17 cellular contexts compared by ENCODE assay signal in genomic region chr1:27513958-27514357, GRCh38. TPM values are rescaled to one million over a fixed set of nuclear protein-coding genes. Genes with fewer than 3 reads are reported as not detected.
DNase-seq lines count a peak whose midpoint lies in the region; ATAC-seq and TF ChIP-seq lines count a peak whose summit lies in the region.
"Had no signal": no experiment of that assay in that cellular context is flagged by ENCODE, and none has a peak within 500 bp of the region (broad histone marks: within the 10 kb centered on the region; RNA-seq: fewer than 3 reads in every experiment).

No MANE protein-coding gene starts in this region.

- H3K4me1 ChIP-seq in heart right ventricle (peaks cover 7 to 63% (median 33%) of the 10 kb centered on the region in 9 donors), gastrocnemius medialis (peaks cover 25 to 30% of the 10 kb centered on the region in 2 donors)
- H3K4me1 ChIP-seq: parathyroid adenoma had no signal

- H3K9me3 ChIP-seq in heart right ventricle: no peaks in the 10 kb centered on the region
- no peaks in the 10 kb centered on the region for H3K9me3 ChIP-seq in gastrocnemius medialis

- TF ChIP-seq POLR2A in gastrocnemius medialis (IDR thresholded peaks at IDR 0.05): no peak

- 48 to 69% methylated on average over 7 of the region's 7 CpGs for WGBS in heart right ventricle, 2 donors

- POLR2A ChIA-PET in RWPE1 (lab: Yijun Ruan, JAX; ENCODE audit: low non-redundant PET) (no interaction called here), T-cell (lab: Charles Lee) (no interaction called here)

- H3K4me3 Mint-ChIP-seq in CD14-positive monocyte: peak overlapping the region; percentile 52 to 76
- no peak overlapping the region for H3K4me3 Mint-ChIP-seq in endothelial cell (ENCODE audit: unreplicated experiment)
- no peak overlapping the region for H3K4me3 Mint-ChIP-seq in T-cell
- H3K4me3 Mint-ChIP-seq: activated B cell treated with CpG ODN at 0.5 μM for 24 hours, B cell had no signal

- CTCF ChIA-PET in RWPE1 (lab: Yijun Ruan, JAX): no interaction called here
- CTCF ChIA-PET in T-cell (lab: Charles Lee): no interaction called here

- in situ Hi-C loops in gastrocnemius medialis (cut with MboI; ENCODE audit: low sequenced_read_pairs in 4 of 4): loop anchor here in 2 of 4 donors (25.0 kb wide), 1 partner anchor 102 kb away; no protein-coding TSS in a partner anchor

- no peak overlapping the region for H3K4me3 ChIP-seq in heart right ventricle
- no peak overlapping the region for H3K4me3 ChIP-seq in gastrocnemius medialis

- H3K36me3 ChIP-seq in heart right ventricle: no peaks in the 10 kb centered on the region
- no peaks in the 10 kb centered on the region for H3K36me3 ChIP-seq in gastrocnemius medialis

- H3K27me3 ChIP-seq in heart right ventricle: no peaks in the 10 kb centered on the region
- no peaks in the 10 kb centered on the region for H3K27me3 ChIP-seq in gastrocnemius medialis

- DNase-seq in CD14-positive monocyte (ENCODE audit: low spot score) (no peak), RWPE1 (ENCODE audit: low spot score) (no peak), heart right ventricle (peak; percentile 51 to 56), gastrocnemius medialis (no peak), endothelial cell (ENCODE audit: low spot score) (no peak), T-cell (no peak), NCI-H1092 treated with DMSO at 0.1 percent for 48 hours (lab: John Stamatoyannopoulos, UW) (no peak)
- DNase-seq: activated B cell treated with CpG ODN at 0.5 μM for 24 hours; activated CD8-positive, alpha-beta memory T cell treated with anti-CD3 and anti-CD28 coated beads, Interleukin-2, amount 50 U/mL, for 48 hours; cortex of kidney; DMS79 treated with DMSO at 0.1 percent for 48 hours; NCI-H2029 treated with DMSO at 0.1 percent for 48 hours; NCI-H82 had no signal

- TF ChIP-seq CTCF in CD14-positive monocyte (IDR thresholded peaks at IDR 0.05) (no peak), RWPE1 (conservative IDR thresholded peaks at IDR 0.05; ENCODE audit: low read depth) (no peak), heart right ventricle (IDR thresholded peaks at IDR 0.05) (no peak), gastrocnemius medialis (IDR thresholded peaks at IDR 0.05 in 4 of 5, conservative IDR thresholded peaks at IDR 0.05 in 1 of 5) (no peak), endothelial cell (IDR thresholded peaks at IDR 0.05; ENCODE audit: unreplicated experiment) (no peak)

- H3K4me1 Mint-ChIP-seq in CD14-positive monocyte (peaks cover 20% of the 10 kb centered on the region), endothelial cell (ENCODE audit: unreplicated experiment) (peaks cover 14% of the 10 kb centered on the region), T-cell (peaks cover 10 to 20% (median 12%) of the 10 kb centered on the region in 3 donors)
- H3K4me1 Mint-ChIP-seq: B cell had no signal

- ATAC-seq in heart right ventricle: peak; percentile 31 to 83 (median 50)
- ATAC-seq in gastrocnemius medialis: peak in 1 of 2 donors; percentile 25
- no peak for ATAC-seq in T-cell (replicated peaks in 1 of 4)
- ATAC-seq in HG03457 (IDR thresholded peaks at IDR 0.05; ENCODE audit: unreplicated experiment): no peak

- H3K27me3 Mint-ChIP-seq in CD14-positive monocyte (ENCODE audit: low read depth in 3 of 3): peaks cover 0 to 4% (median 3%) of the 10 kb centered on the region in 3 donors
- H3K27me3 Mint-ChIP-seq in endothelial cell (ENCODE audit: unreplicated experiment): peaks cover 5% of the 10 kb centered on the region
- no peaks in the 10 kb centered on the region for H3K27me3 Mint-ChIP-seq in T-cell
- H3K27me3 Mint-ChIP-seq: activated B cell treated with CpG ODN at 0.5 μM for 24 hours, B cell had no signal

- peak overlapping the region in 6 of 7 donors; percentile 20 to 86 (median 70) for H3K27ac Mint-ChIP-seq in CD14-positive monocyte
- H3K27ac Mint-ChIP-seq in endothelial cell (ENCODE audit: unreplicated experiment): no peak overlapping the region
- no peak overlapping the region for H3K27ac Mint-ChIP-seq in T-cell
- H3K27ac Mint-ChIP-seq: activated B cell treated with CpG ODN at 0.5 μM for 24 hours, B cell had no signal

- H3K36me3 Mint-ChIP-seq in CD14-positive monocyte (no peaks in the 10 kb centered on the region), endothelial cell (ENCODE audit: low read depth, unreplicated experiment) (peaks cover 3% of the 10 kb centered on the region), T-cell (no peaks in the 10 kb centered on the region)

- H3K27ac ChIP-seq in RWPE1 (peak overlapping the region; percentile 98), heart right ventricle (peak overlapping the region; percentile 2 to 67 (median 53)), gastrocnemius medialis (peak overlapping the region; percentile 4 to 33 (median 22))
- H3K27ac ChIP-seq: KMS-11, parathyroid adenoma had no signal

- intact Hi-C loops in CD14-positive monocyte (cut with micrococcal nuclease): no loop called here
- intact Hi-C loops in heart right ventricle (cut with DNase I): no loop called here
- intact Hi-C loops in gastrocnemius medialis (cut with DNase I; ENCODE audit: low total_unique reads): no loop called here

- H3K9me3 Mint-ChIP-seq in CD14-positive monocyte: no peaks in the 10 kb centered on the region
- H3K9me3 Mint-ChIP-seq in endothelial cell (ENCODE audit: unreplicated experiment): no peaks in the 10 kb centered on the region
- no peaks in the 10 kb centered on the region for H3K9me3 Mint-ChIP-seq in T-cell
- H3K9me3 Mint-ChIP-seq: activated B cell treated with CpG ODN at 0.5 μM for 24 hours had no signal

RNA-seq across cellular contexts. Expression of gene WASF2, which starts 24.0 kb away (rescaled TPM):
- 10 to 100 TPM; 53.5 to 86.4 TPM for polyA plus RNA-seq in CD14-positive monocyte
- 10 to 100 TPM; 41.2 to 75.4 (median 52.0) TPM for total RNA-seq in heart right ventricle
- 10 to 100 TPM; 19.6 to 24.8 TPM for polyA plus RNA-seq in heart right ventricle
- 10 to 100 TPM; 10.6 to 16.7 (median 13.3) TPM for total RNA-seq in gastrocnemius medialis
- 272 TPM for total RNA-seq in endothelial cell (ENCODE audit: unreplicated experiment)
- total RNA-seq in T-cell: 100 to 1,000 TPM; 145 to 161 (median 156) TPM

Comparison
In these comparisons a context has a peak if more than half of its experiments do, and no peak if none do; other contexts are left out.
1. DNase-seq: peak in heart right ventricle (2 of 2); none in CD14-positive monocyte (single experiment), RWPE1 (single experiment), gastrocnemius medialis (0 of 2), endothelial cell (single experiment), T-cell (0 of 34) and NCI-H1092 treated with DMSO at 0.1 percent for 48 hours (single experiment).
2. H3K27ac Mint-ChIP-seq: peak in CD14-positive monocyte (6 of 7); none in endothelial cell (single experiment) and T-cell (0 of 2).
3. H3K4me3 Mint-ChIP-seq: peak in CD14-positive monocyte (2 of 2); none in endothelial cell (single experiment) and T-cell (0 of 3).
4. H3K27ac ChIP-seq: peak in every context shown above with its lines; median percentile 98 in RWPE1; 53 in heart right ventricle; 22 in gastrocnemius medialis.
5. ATAC-seq: peak in heart right ventricle (8 of 8); none in T-cell (0 of 4) and HG03457 (single experiment).